Comparison of ENCODE assay signal across 8 cellular contexts in the genomic region with DNA sequence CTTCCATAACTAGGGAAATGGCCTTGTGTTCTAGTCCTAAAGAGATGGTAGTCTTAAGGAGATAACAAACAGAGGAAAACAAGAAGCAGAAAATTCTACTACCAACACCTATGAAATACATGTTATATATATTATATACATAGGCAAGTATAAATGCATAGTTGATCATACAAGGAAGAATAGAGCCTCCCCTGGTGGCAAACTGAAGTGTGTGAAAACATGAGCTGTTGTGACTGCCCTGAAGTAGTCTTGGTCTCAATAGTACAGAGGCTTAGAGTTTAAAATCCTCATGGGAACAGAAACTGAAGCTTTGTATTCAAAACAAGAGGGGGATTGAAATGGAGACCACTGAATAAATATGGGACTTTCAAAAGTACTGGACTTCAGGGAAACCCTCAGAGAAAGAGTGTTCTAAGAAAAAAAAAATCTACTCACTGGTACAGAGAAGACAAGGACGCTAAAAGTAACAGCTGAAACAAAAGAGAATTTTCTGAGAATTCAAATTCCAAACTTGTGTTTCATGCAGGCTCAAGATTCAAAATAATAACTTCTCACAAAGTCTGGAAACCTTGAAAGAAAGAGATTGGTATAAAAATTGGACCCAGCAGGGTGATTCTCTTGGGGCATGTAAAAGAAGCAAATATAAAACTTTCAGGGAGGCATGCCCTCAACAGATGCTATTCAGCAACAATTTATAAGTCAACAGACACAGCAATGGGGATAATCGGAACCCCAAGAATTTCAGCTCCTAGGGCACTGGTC. TPM values are rescaled to one million over a fixed set of nuclear protein-coding genes. Genes with fewer than 3 reads are reported as not detected.
A peak's percentile ranks its signal among the peaks of the same experiment; 100 is the strongest.
DNase-seq lines count a peak whose midpoint lies in the region; ATAC-seq and TF ChIP-seq lines count a peak whose summit lies in the region.

No MANE protein-coding gene starts in this region.

- peak; percentile 88 for ATAC-seq in activated naive CD8-positive, alpha-beta T cell treated with anti-CD3 and anti-CD28 coated beads, Interleukin-2, amount 10 ng/mL, durations not matched to agents 7 days and 5 days (ENCODE audit: low read depth)
- peak; percentile 73 for ATAC-seq in HG03060 (IDR thresholded peaks at IDR 0.05; ENCODE audit: low read depth, unreplicated experiment)
- ATAC-seq in GM21825 (IDR thresholded peaks at IDR 0.05; ENCODE audit: unreplicated experiment): no peak

- no peak overlapping the region for H3K4ac ChIP-seq in mesendoderm (ENCODE audit: low read depth, low read length)

- H2BK120ac ChIP-seq in mesendoderm (ENCODE audit: low read depth, low read length): no peak overlapping the region

- peaks cover 2% of the 10 kb centered on the region for H3K36me3 Mint-ChIP-seq in activated naive CD8-positive, alpha-beta T cell treated with anti-CD3 and anti-CD28 coated beads, Interleukin-2, amount 10 ng/mL, durations not matched to agents 7 days and 5 days
- H3K36me3 Mint-ChIP-seq in activated naive CD8-positive, alpha-beta T cell treated with anti-CD3 and anti-CD28 coated beads for 36 hours: peaks cover 1% of the 10 kb centered on the region

- no peak overlapping the region for H3K9ac ChIP-seq in mesendoderm (ENCODE audit: low read length)

- WGBS in mesendoderm (ENCODE audit: extremely low coverage, insufficient coverage, low lambda C conversion rate): no CpG with 5 or more reads among the region's 2 CpGs

- H3K18ac ChIP-seq in mesendoderm (ENCODE audit: low read length): no peak overlapping the region

- no peak overlapping the region for H3K23ac ChIP-seq in mesendoderm (ENCODE audit: low read length)

- H3K36me3 ChIP-seq in mesendoderm (ENCODE audit: control insufficient read depth, insufficient read depth, low read length): no peaks in the 10 kb centered on the region

- H3K4me3 Mint-ChIP-seq in activated naive CD8-positive, alpha-beta T cell treated with anti-CD3 and anti-CD28 coated beads, Interleukin-2, amount 10 ng/mL, durations not matched to agents 7 days and 5 days: no peak overlapping the region
- H3K4me3 Mint-ChIP-seq in activated naive CD8-positive, alpha-beta T cell treated with anti-CD3 and anti-CD28 coated beads for 36 hours: no peak overlapping the region

- H3K27me3 Mint-ChIP-seq in activated naive CD8-positive, alpha-beta T cell treated with anti-CD3 and anti-CD28 coated beads, Interleukin-2, amount 10 ng/mL, durations not matched to agents 7 days and 5 days: no peaks in the 10 kb centered on the region
- H3K27me3 Mint-ChIP-seq in activated naive CD8-positive, alpha-beta T cell treated with anti-CD3 and anti-CD28 coated beads for 36 hours: no peaks in the 10 kb centered on the region

- peak; percentile 46 for TF ChIP-seq CTCF in WI38 (IDR thresholded peaks at IDR 0.05; ENCODE audit: low read depth, low read length)

- H4K5ac ChIP-seq in mesendoderm (ENCODE audit: low read length): no peak overlapping the region

- H2AK5ac ChIP-seq in mesendoderm (ENCODE audit: low read length): no peak overlapping the region

- H3K27me3 ChIP-seq in mesendoderm (ENCODE audit: insufficient read depth, low read length, poor library complexity): no peaks in the 10 kb centered on the region

- H3K27ac Mint-ChIP-seq in activated naive CD8-positive, alpha-beta T cell treated with anti-CD3 and anti-CD28 coated beads, Interleukin-2, amount 10 ng/mL, durations not matched to agents 7 days and 5 days: peak overlapping the region; percentile 53
- no peak overlapping the region for H3K27ac Mint-ChIP-seq in activated naive CD8-positive, alpha-beta T cell treated with anti-CD3 and anti-CD28 coated beads for 36 hours

- POLR2A ChIA-PET in activated naive CD8-positive, alpha-beta T cell treated with anti-CD3 and anti-CD28 coated beads, Interleukin-2, amount 10 ng/mL, durations not matched to agents 7 days and 5 days (lab: Charles Lee): interaction anchor here (0.5 to 1.8 kb wide), 2 partner anchors 59 to 101 kb away, joined by 4 to 8 read pairs; a partner anchor contains a TSS

- H3K4me3 ChIP-seq in WI38 (ENCODE audit: low read depth, low read length) (no peak overlapping the region), mesendoderm (ENCODE audit: low read length) (no peak overlapping the region)

- no peaks in the 10 kb centered on the region for H3K79me2 ChIP-seq in mesendoderm (ENCODE audit: control insufficient read depth, insufficient read depth, low read length)

- DNase-seq in activated naive CD8-positive, alpha-beta T cell treated with anti-CD3 and anti-CD28 coated beads, Interleukin-2, amount 10 ng/mL, durations not matched to agents 7 days and 5 days: no peak
- no peak for DNase-seq in activated naive CD8-positive, alpha-beta T cell treated with anti-CD3 and anti-CD28 coated beads for 36 hours
- DNase-seq in mesendoderm (peak; percentile 54), nucleus accumbens (lab: John Stamatoyannopoulos, UW) (no peak)
- no peak for DNase-seq in activated CD8-positive, alpha-beta memory T cell treated with anti-CD3 and anti-CD28 coated beads for 24 hours

- H3K4me1 Mint-ChIP-seq in activated naive CD8-positive, alpha-beta T cell treated with anti-CD3 and anti-CD28 coated beads, Interleukin-2, amount 10 ng/mL, durations not matched to agents 7 days and 5 days: peaks cover 7% of the 10 kb centered on the region
- H3K4me1 Mint-ChIP-seq in activated naive CD8-positive, alpha-beta T cell treated with anti-CD3 and anti-CD28 coated beads for 36 hours: peaks cover 4% of the 10 kb centered on the region

- H2BK15ac ChIP-seq in mesendoderm (replicated peaks; ENCODE audit: low read depth): no peak overlapping the region

- H3K4me1 ChIP-seq in mesendoderm (ENCODE audit: control insufficient read depth, low read depth, low read length): no peaks in the 10 kb centered on the region

- H3K9me3 Mint-ChIP-seq in activated naive CD8-positive, alpha-beta T cell treated with anti-CD3 and anti-CD28 coated beads, Interleukin-2, amount 10 ng/mL, durations not matched to agents 7 days and 5 days: peaks cover 4% of the 10 kb centered on the region
- peaks cover 2% of the 10 kb centered on the region for H3K9me3 Mint-ChIP-seq in activated naive CD8-positive, alpha-beta T cell treated with anti-CD3 and anti-CD28 coated beads for 36 hours

- no peak overlapping the region for H3K56ac ChIP-seq in mesendoderm (ENCODE audit: low read length)

- H3K79me1 ChIP-seq in mesendoderm (ENCODE audit: low read length): no peaks in the 10 kb centered on the region

- no peak overlapping the region for H3K4me2 ChIP-seq in mesendoderm (ENCODE audit: low read length)

- H4K8ac ChIP-seq in mesendoderm (ENCODE audit: low read depth, low read length): no peak overlapping the region

- H2BK5ac ChIP-seq in mesendoderm (ENCODE audit: low read length): no peak overlapping the region

- H3K27ac ChIP-seq in mesendoderm (ENCODE audit: low read depth, low read length): no peak overlapping the region

RNA-seq across cellular contexts. Expression of a gene that starts 59.7 kb away (rescaled TPM):
- 10 to 100 TPM; 51.0 to 52.6 TPM for total RNA-seq in activated naive CD8-positive, alpha-beta T cell treated with anti-CD3 and anti-CD28 coated beads, Interleukin-2, amount 10 ng/mL, durations not matched to agents 7 days and 5 days
- 1 to 10 TPM; 2.7 to 3.3 TPM for total RNA-seq in activated naive CD8-positive, alpha-beta T cell treated with anti-CD3 and anti-CD28 coated beads for 36 hours
- 6.8 TPM for polyA plus RNA-seq in mesendoderm (2013, experiment 1 of 2)
- 6.4 TPM for polyA plus RNA-seq in mesendoderm (2013, experiment 2 of 2)

Comparison
In these comparisons a context has a peak if more than half of its experiments do, and no peak if none do; other contexts are left out.
1. RNA of a gene that starts 59.7 kb away (total RNA-seq): 51.0 to 52.6 TPM in activated naive CD8-positive, alpha-beta T cell treated with anti-CD3 and anti-CD28 coated beads, Interleukin-2, amount 10 ng/mL, durations not matched to agents 7 days and 5 days; 2.7 to 3.3 TPM in activated naive CD8-positive, alpha-beta T cell treated with anti-CD3 and anti-CD28 coated beads for 36 hours; every median in the first group is over 10 times any median in the second.